14 cellular contexts compared by ENCODE assay signal in genomic region chr6:129069006-129069405, GRCh38.
DNase-seq lines count a peak whose midpoint lies in the region; TF ChIP-seq lines count a peak whose summit lies in the region.
"Had no signal": no experiment of that assay in that cellular context is flagged by ENCODE, and none has a peak within 500 bp of the region (broad histone marks: within the 10 kb centered on the region; RNA-seq: fewer than 3 reads in every experiment).

No MANE protein-coding gene starts in this region.

- intact Hi-C loops in OCI-LY7 (cut with micrococcal nuclease; ENCODE audit: unreplicated experiment), result no loop called here

- no TSS peak for BruUV-seq in OCI-LY7 (replicated peaks; lab: Mats Ljungman, UMichigan)

- POLR2A ChIA-PET in OCI-LY7 (lab: Charles Lee), result interaction anchor here (0.5 kb wide), 1 partner anchor 184 kb away, joined by 3 read pairs; no protein-coding TSS in a partner anchor

- DNase-seq in adipocyte (ENCODE audit: low read depth) (peak; percentile 68), fibroblast of lung (ENCODE audit: low read depth in 2 of 2) (peak; percentile 4 to 10), myocyte (ENCODE audit: low read depth) (peak; percentile 45), NCI-H1092 (lab: John Stamatoyannopoulos, UW) (no peak), NCI-H226 (no peak), OCI-LY7 (ENCODE audit: low spot score) (no peak), AG08396 (ENCODE audit: low spot score) (no peak)
- DNase-seq: ACHN, DMS79 treated with DMSO at 0.1 percent for 48 hours, NCI-H1105, NCI-H2081, NCI-H2171 treated with DMSO at 0.1 percent for 48 hours, Peyer's patch had no signal

- no peak overlapping the region for H3K4me2 ChIP-seq in fibroblast of lung (ENCODE audit: extremely low read depth, insufficient read depth, low read length)
- no peak overlapping the region for H3K4me2 ChIP-seq in OCI-LY7 (ENCODE audit: low read length)

- H3K27me3 ChIP-seq in adipocyte (replicated peaks; ENCODE audit: control insufficient read depth, insufficient read depth, low read length) (no peaks in the 10 kb centered on the region), fibroblast of lung (ENCODE audit: control insufficient read depth, insufficient read depth, low read length) (no peaks in the 10 kb centered on the region)
- H3K27me3 ChIP-seq: Peyer's patch had no signal

- CTCF ChIA-PET in OCI-LY7 (lab: Charles Lee; ENCODE audit: unreplicated experiment), result no interaction called here

- H3K27ac ChIP-seq in fibroblast of lung (ENCODE audit: insufficient read depth, low read length) (no peak overlapping the region), OCI-LY7 (ENCODE audit: low read depth, low read length, poor library complexity, severe bottlenecking) (no peak overlapping the region)
- H3K27ac ChIP-seq: Peyer's patch had no signal

- peaks cover 4% of the 10 kb centered on the region for H3K4me1 ChIP-seq in adipocyte (ENCODE audit: control insufficient read depth, insufficient read depth, low read length)
- no peaks in the 10 kb centered on the region for H3K4me1 ChIP-seq in fibroblast of lung (ENCODE audit: control insufficient read depth, extremely low read depth, insufficient read depth, low read length)
- no peaks in the 10 kb centered on the region for H3K4me1 ChIP-seq in OCI-LY7 (ENCODE audit: insufficient read depth, low read length, poor library complexity, severe bottlenecking)
- H3K4me1 ChIP-seq: HAP-1, Peyer's patch had no signal

- TF ChIP-seq CTCF in fibroblast of lung (conservative IDR thresholded peaks at IDR 0.05 in 1 of 2, IDR thresholded peaks at IDR 0.05 in 1 of 2; ENCODE audit: low read depth in 1 of 2, low read length in 2 of 2) (no peak), OCI-LY7 (conservative IDR thresholded peaks at IDR 0.05; ENCODE audit: low read length) (no peak)

- H2AFZ ChIP-seq in fibroblast of lung (ENCODE audit: low read length) (no peak overlapping the region), OCI-LY7 (ENCODE audit: low read length) (no peak overlapping the region)

- no peaks in the 10 kb centered on the region for H3K79me2 ChIP-seq in fibroblast of lung (ENCODE audit: control insufficient read depth, insufficient read depth, low read length)
- no peaks in the 10 kb centered on the region for H3K79me2 ChIP-seq in OCI-LY7 (ENCODE audit: insufficient read depth, low read depth, low read length)

- no peak overlapping the region for H3K9ac ChIP-seq in adipocyte (ENCODE audit: low read length)
- no peak overlapping the region for H3K9ac ChIP-seq in fibroblast of lung (ENCODE audit: insufficient read depth, low read length)

- H3K9me3 ChIP-seq in adipocyte (ENCODE audit: control insufficient read depth, low read length), result peaks cover 4% of the 10 kb centered on the region
- no peaks in the 10 kb centered on the region for H3K9me3 ChIP-seq in fibroblast of lung (ENCODE audit: control insufficient read depth, insufficient read depth, low read depth, low read length)
- no peaks in the 10 kb centered on the region for H3K9me3 ChIP-seq in OCI-LY7 (ENCODE audit: low read length)
- H3K9me3 ChIP-seq: HAP-1, Peyer's patch had no signal

- H4K20me1 ChIP-seq in fibroblast of lung (ENCODE audit: control insufficient read depth, extremely low read depth, insufficient read depth, low read length), result no peaks in the 10 kb centered on the region
- no peaks in the 10 kb centered on the region for H4K20me1 ChIP-seq in OCI-LY7 (ENCODE audit: insufficient read depth, low read length)

- H3K4me3 ChIP-seq in adipocyte (ENCODE audit: low read length) (no peak overlapping the region), fibroblast of lung (replicated peaks in 1 of 4; ENCODE audit: control extremely low read depth in 1 of 4, insufficient read depth in 1 of 4, low read depth in 3 of 4, low read length in 4 of 4) (no peak overlapping the region), OCI-LY7 (ENCODE audit: low read depth, low read length, poor library complexity, severe bottlenecking) (no peak overlapping the region)
- H3K4me3 ChIP-seq: HAP-1, Peyer's patch had no signal

- H3K9me2 ChIP-seq in OCI-LY7 (ENCODE audit: insufficient read depth, low read length), result no peaks in the 10 kb centered on the region

- H3K36me3 ChIP-seq in adipocyte (ENCODE audit: control insufficient read depth, insufficient read depth, low read length, severe bottlenecking) (peaks cover 45% of the 10 kb centered on the region), fibroblast of lung (ENCODE audit: control insufficient read depth, insufficient read depth, low read length) (no peaks in the 10 kb centered on the region), OCI-LY7 (ENCODE audit: insufficient read depth, low read length) (no peaks in the 10 kb centered on the region)
- H3K36me3 ChIP-seq: HAP-1, Peyer's patch had no signal

Comparison
In these comparisons a context has a peak if more than half of its experiments do, and no peak if none do; other contexts are left out.
1. DNase-seq: peak in adipocyte (single experiment), fibroblast of lung (2 of 2) and myocyte (single experiment); none in NCI-H1092 (single experiment), NCI-H226 (single experiment), OCI-LY7 (single experiment) and AG08396 (single experiment).